In genomic region chr9:23526806-23527205, GRCh38 we compare ENCODE assay signal across 18 cellular contexts.
"Had no signal": no experiment of that assay in that cellular context is flagged by ENCODE, and none has a peak within 500 bp of the region (broad histone marks: within the 10 kb centered on the region; RNA-seq: fewer than 3 reads in every experiment).

No MANE protein-coding gene starts in this region.

- H3K79me2 ChIP-seq: hepatocyte had no signal

- H2AFZ ChIP-seq: hepatocyte had no signal

- H3K9me3 ChIP-seq: neutrophil, pancreas, tibial artery had no signal

- H3K27ac ChIP-seq: hepatocyte, neutrophil, pancreas, tibial artery had no signal

- ATAC-seq: activated T-cell treated with anti-CD3 and anti-CD28 coated beads, Interleukin-2, amount 50 U/mL, for 4 hours; left cardiac atrium; pancreas; right cardiac atrium; T-cell; WTC11 had no signal

- H3K4me2 ChIP-seq: hepatocyte had no signal

- DNase-seq: activated CD8-positive, alpha-beta memory T cell treated with anti-CD3 and anti-CD28 coated beads for 24 hours; activated CD8-positive, alpha-beta memory T cell treated with anti-CD3 and anti-CD28 coated beads, Interleukin-2, amount 50 U/mL, for 48 hours; activated naive CD4-positive, alpha-beta T cell; activated T-cell treated with anti-CD3 and anti-CD28 coated beads, Interleukin-2, amount 50 U/mL, for 4 hours; cortex of kidney; erythroblast; glutamatergic neuron; left cardiac atrium; pancreas; right cardiac atrium; stimulated activated CD4-positive, alpha-beta T cell treated with anti-CD3 and anti-CD28 coated beads, Interleukin-1b, Interleukin-23, amount 100 ng/mL, for 48 hours; T-cell; tibial artery had no signal

- H3K36me3 ChIP-seq: neutrophil, pancreas, tibial artery had no signal

- H3K4me3 ChIP-seq: hepatocyte, pancreas, tibial artery had no signal

- H3K27me3 ChIP-seq: hepatocyte, neutrophil, pancreas, tibial artery had no signal

- H3K4me1 ChIP-seq: pancreas, tibial artery had no signal

- FAIRE-seq: frontal cortex, islet of Langerhans, pancreas had no signal
